Comparison of ENCODE assay signal across 8 cellular contexts in the genomic region with DNA sequence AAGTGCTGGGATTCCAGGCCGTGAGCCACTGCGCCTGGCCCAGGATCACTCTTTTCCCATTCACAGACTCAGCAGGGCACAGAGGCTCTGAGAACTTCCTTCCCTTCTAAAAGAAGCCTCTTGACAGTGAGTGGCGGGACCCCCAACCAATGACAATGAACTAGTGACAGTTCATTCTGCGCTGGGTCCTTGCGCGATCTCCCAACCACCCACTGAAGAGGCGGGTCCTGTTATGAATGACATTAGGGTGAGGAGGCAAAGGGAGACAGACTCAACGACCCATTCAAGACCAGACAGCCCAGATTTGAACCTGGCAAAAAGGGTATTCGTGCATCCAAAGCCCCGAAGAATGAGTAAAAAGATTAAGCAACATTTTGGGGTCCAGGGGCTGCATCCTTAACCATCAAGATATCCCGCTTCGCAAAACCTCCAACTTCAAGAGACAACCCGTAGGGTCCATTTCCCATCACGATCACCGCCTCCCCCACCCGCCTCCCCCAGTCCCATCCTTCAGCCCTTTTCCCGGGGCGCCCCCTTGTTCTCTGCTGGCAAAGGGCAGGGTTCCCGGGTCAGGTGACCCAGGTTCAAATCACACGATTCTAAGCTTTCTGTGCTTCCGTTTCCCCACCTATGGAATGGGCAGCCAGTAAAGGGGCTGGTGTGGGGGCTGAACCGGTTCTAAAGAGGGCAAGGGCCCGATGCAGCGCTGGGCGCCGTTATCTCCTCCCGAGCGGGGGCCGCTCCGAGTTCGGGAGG. TPM values are rescaled to one million over a fixed set of nuclear protein-coding genes. Genes with fewer than 3 reads are reported as not detected.
DNase-seq lines count a peak whose midpoint lies in the region; ATAC-seq and TF ChIP-seq lines count a peak whose summit lies in the region.

No MANE protein-coding gene starts in this region.

- H3K36me3 ChIP-seq in aorta (ENCODE audit: control insufficient read depth in 1 of 2, insufficient read depth in 2 of 2, low read length in 1 of 2) = no peaks in the 10 kb centered on the region

- H3K4me3 ChIP-seq in aorta (ENCODE audit: low read length in 2 of 2) = peak overlapping the region; percentile 78 to 91

- ATAC-seq in aorta (ENCODE audit: low FRiP score) = peak; percentile 65

- WGBS in aorta, 2 donors = 1% methylated on average over 31 of the region's 31 CpGs

- H3K27me3 ChIP-seq in aorta (ENCODE audit: control insufficient read depth in 1 of 2, insufficient read depth in 2 of 2, low read length in 1 of 2) = no peaks in the 10 kb centered on the region

- H3K27ac ChIP-seq in aorta (ENCODE audit: low read depth in 1 of 2, low read length in 2 of 2) = peak overlapping the region; percentile 46 to 89

- intact Hi-C loops in aorta (cut with DNase I) = loop anchor here in 1 of 2 donors (5.0 kb wide), 1 partner anchor 105 kb away; the partner anchor contains the start of gene TMEM161A

- H3K4me1 ChIP-seq in aorta (ENCODE audit: control insufficient read depth in 1 of 2, insufficient read depth in 2 of 2, low read length in 2 of 2) = no peaks in the 10 kb centered on the region

- POLR2A ChIA-PET in HEK293T (lab: Yijun Ruan, JAX) = no interaction called here

- CTCF ChIA-PET in HEK293T (lab: Yijun Ruan, JAX) = no interaction called here

- no peaks in the 10 kb centered on the region for H3K9me3 ChIP-seq in aorta (ENCODE audit: control insufficient read depth, low read length)

- DNase-seq in ELF-1 (ENCODE audit: low read depth, low spot score) = peak; percentile 96
- DNase-seq in HEK293T (ENCODE audit: extremely low spot score) = peak; percentile 91
- DNase-seq in NCI-H1105 (lab: John Stamatoyannopoulos, UW) = peak; percentile 76
- peak in 4 of 5 experiments; percentile 45 to 93 (median 58) for DNase-seq in T-helper 2 cell
- peak; percentile 95 for DNase-seq in astrocyte of the hippocampus (ENCODE audit: low read depth, low spot score)
- peak; percentile 66 to 73 for DNase-seq in hippocampal formation (lab: John Stamatoyannopoulos, UW)
- peak; percentile 75 for DNase-seq in renal cortical epithelial cell (ENCODE audit: low read depth)
- peak; percentile 95 for DNase-seq in aorta

TF ChIP-seq in HEK293T, 16 proteins besides CTCF, POLR2A, EP300 and RAD21:
- TF ChIP-seq SP1 (IDR thresholded peaks at IDR 0.05) = no peak
- TF ChIP-seq, protein P1, sequence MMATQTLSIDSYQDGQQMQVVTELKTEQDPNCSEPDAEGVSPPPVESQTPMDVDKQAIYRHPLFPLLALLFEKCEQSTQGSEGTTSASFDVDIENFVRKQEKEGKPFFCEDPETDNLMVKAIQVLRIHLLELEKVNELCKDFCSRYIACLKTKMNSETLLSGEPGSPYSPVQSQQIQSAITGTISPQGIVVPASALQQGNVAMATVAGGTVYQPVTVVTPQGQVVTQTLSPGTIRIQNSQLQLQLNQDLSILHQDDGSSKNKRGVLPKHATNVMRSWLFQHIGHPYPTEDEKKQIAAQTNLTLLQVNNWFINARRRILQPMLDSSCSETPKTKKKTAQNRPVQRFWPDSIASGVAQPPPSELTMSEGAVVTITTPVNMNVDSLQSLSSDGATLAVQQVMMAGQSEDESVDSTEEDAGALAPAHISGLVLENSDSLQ (IDR thresholded peaks at IDR 0.05) = peak; percentile 100

RNA-seq across cellular contexts. Expression of gene SUGP2, which starts 0.7 kb away (rescaled TPM):
- total RNA-seq in renal cortical epithelial cell (20.3 and 59.9 TPM in 2 replicates), aorta (10 to 100 TPM; 61.0 to 93.1 TPM)
- 10 to 100 TPM in 1 of 2 donors, 1 to 10 TPM in 1; 7.4 to 61.3 TPM for polyA plus RNA-seq in aorta

RNA-seq across cellular contexts. Expression of gene ARMC6, which starts 0.8 kb away (rescaled TPM):
- total RNA-seq in renal cortical epithelial cell (41.5 and 62.3 TPM in 2 replicates), aorta (10 to 100 TPM; 11.7 to 13.1 TPM)
- polyA plus RNA-seq in aorta = 10 to 100 TPM in 1 of 2 donors, 1 to 10 TPM in 1; 8.8 to 13.2 TPM

RNA-seq across cellular contexts. Expression of gene SLC25A42, which starts 31.2 kb away (rescaled TPM):
- total RNA-seq in renal cortical epithelial cell = 1.2 and 4.5 TPM in 2 replicates
- 10 to 100 TPM in 1 of 2 donors, 1 to 10 TPM in 1; 9.4 to 10.3 TPM for total RNA-seq in aorta
- 10 to 100 TPM in 1 of 2 donors, 1 to 10 TPM in 1; 3.8 to 12.5 TPM for polyA plus RNA-seq in aorta

Comparison
In these comparisons a context has a peak if more than half of its experiments do, and no peak if none do; other contexts are left out.
1. Peak in every context shown above with its lines: DNase-seq, ATAC-seq, H3K4me3 ChIP-seq and H3K27ac ChIP-seq.